Comparison of ENCODE assay signal across 10 cellular contexts in the genomic region with DNA sequence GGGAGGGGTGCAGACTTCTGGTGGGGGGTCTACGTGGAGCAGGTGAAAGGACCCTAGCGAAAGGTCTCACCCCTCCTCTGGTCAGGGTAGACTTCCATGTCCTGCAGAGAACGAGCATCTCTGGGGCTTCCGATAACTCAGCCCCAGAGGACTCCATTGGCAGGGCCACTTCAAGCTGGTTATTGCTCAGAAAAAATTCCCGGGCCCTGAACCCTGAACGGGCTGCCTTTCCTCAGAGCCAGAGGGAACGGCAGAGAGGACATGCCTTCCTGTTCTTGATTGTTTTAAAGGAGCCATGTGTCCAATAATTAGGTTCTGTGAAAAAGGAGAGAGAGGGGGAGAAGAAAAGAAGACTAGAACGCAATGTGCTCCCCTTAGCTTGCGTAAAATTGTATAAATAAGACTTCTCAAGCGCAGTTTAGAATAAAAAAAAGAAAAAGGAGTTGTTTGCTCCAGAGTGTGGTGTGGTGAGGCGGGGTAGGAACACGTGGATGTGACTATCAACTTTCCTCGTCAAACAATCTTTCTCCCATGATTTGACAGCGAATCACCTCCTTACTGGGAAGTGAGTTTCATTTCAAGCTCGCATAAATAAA.
DNase-seq lines count a peak whose midpoint lies in the region; ATAC-seq and TF ChIP-seq lines count a peak whose summit lies in the region.
"Had no signal": no experiment of that assay in that cellular context is flagged by ENCODE, and none has a peak within 500 bp of the region (broad histone marks: within the 10 kb centered on the region; RNA-seq: fewer than 3 reads in every experiment).

No MANE protein-coding gene starts in this region.

- no peak for ATAC-seq in HG03097 (IDR thresholded peaks at IDR 0.05; ENCODE audit: low FRiP score, unreplicated experiment)

- H3K27ac ChIP-seq in caudate nucleus (ENCODE audit: low read depth, low read length) (peak overlapping the region; percentile 26), tibial nerve (peak overlapping the region; percentile 22 to 77 (median 58))

- peaks cover 0 to 14% (median 12%) of the 10 kb centered on the region in 4 donors for H3K4me1 ChIP-seq in tibial nerve

- WGBS in tibial nerve, 2 donors = 51% methylated on average over 15 of the region's 15 CpGs

- peak; percentile 63 for DNase-seq in HT1080 (ENCODE audit: low read depth)
- DNase-seq in caudate nucleus (lab: John Stamatoyannopoulos, UW) = peak in 6 of 61 donors; percentile 20 to 52 (median 42)
- peak; percentile 19 for DNase-seq in medulla oblongata (ENCODE audit: extremely low spot score)
- DNase-seq in tibial nerve (ENCODE audit: low spot score in 2 of 2) = no peak
- DNase-seq in NCI-H524 treated with DMSO at 0.1 percent for 48 hours (lab: John Stamatoyannopoulos, UW) = no peak
- no peak for DNase-seq in stimulated activated naive CD4-positive, alpha-beta T cell treated with Interleukin-2 at 50 U/mL for 16 hours (lab: John Stamatoyannopoulos, UW)
- DNase-seq in NAMALWA (ENCODE audit: low spot score) = no peak
- DNase-seq: NCI-H2081 had no signal

- TF ChIP-seq POLR2A in tibial nerve (IDR thresholded peaks at IDR 0.05) = no peak

- H3K27me3 ChIP-seq in tibial nerve = no peaks in the 10 kb centered on the region

- TF ChIP-seq CTCF in tibial nerve (IDR thresholded peaks at IDR 0.05) = no peak

- peak overlapping the region in 3 of 4 donors; percentile 1 to 31 (median 20) for H3K4me3 ChIP-seq in tibial nerve
- H3K4me3 ChIP-seq: GM12878 had no signal

- H3K36me3 ChIP-seq in tibial nerve = no peaks in the 10 kb centered on the region

- H3K9me3 ChIP-seq in tibial nerve = no peaks in the 10 kb centered on the region

- TF ChIP-seq EP300 in tibial nerve (IDR thresholded peaks at IDR 0.05) = no peak

Comparison
In these comparisons a context has a peak if more than half of its experiments do, and no peak if none do; other contexts are left out.
1. DNase-seq: peak in HT1080 (single experiment) and medulla oblongata (single experiment); none in tibial nerve (0 of 2), NCI-H524 treated with DMSO at 0.1 percent for 48 hours (single experiment), stimulated activated naive CD4-positive, alpha-beta T cell treated with Interleukin-2 at 50 U/mL for 16 hours (single experiment) and NAMALWA (single experiment).